In the genomic region with DNA sequence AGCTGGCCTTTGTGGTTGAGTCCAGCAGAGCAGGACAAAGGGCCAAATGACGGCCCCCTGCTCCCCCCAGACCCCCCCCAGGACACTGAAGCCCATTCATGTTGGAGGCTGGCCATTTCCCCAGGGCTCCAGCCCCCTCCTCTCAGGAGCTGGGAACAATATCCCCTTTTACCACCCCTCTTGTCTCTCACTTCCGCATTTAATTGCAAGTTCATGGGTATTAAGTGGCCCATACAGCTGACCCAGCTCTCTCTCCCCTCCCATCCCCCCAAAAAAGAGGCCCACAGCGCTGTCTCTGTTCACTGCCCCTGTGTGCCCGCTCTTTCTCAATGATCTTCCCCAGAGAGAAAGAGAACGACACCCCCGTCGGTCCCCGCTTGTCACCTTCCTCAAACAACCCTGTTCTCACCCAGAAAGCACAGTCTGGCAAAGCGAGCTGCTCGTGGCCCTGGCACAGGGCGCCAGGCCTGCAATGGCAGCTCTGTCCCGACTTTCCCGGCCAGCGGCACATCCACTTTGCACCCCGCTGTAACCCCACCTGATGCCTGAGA, we compare ENCODE assay signal across 14 cellular contexts. TPM values are rescaled to one million over a fixed set of nuclear protein-coding genes. Genes with fewer than 3 reads are reported as not detected.
DNase-seq lines count a peak whose midpoint lies in the region; ATAC-seq, FAIRE-seq and TF ChIP-seq lines count a peak whose summit lies in the region.
"Had no signal": no experiment of that assay in that cellular context is flagged by ENCODE, and none has a peak within 500 bp of the region (broad histone marks: within the 10 kb centered on the region; RNA-seq: fewer than 3 reads in every experiment).

No MANE protein-coding gene starts in this region.

- H3K27me3 Mint-ChIP-seq in naive thymus-derived CD8-positive, alpha-beta T cell = no peaks in the 10 kb centered on the region
- H3K27me3 Mint-ChIP-seq in activated T-helper 2 cell treated with anti-CD3 and anti-CD28 coated beads, Interferon-gamma antibody, Interleukin-2, Interleukin-4, amounts not matched to agents 10 μg/mL and 5 μg/mL and 100 μg/mL, durations not matched to agents 14 hours and 24 hours and 36 hours (ENCODE audit: low read depth) = peaks cover 1% of the 10 kb centered on the region

- peak overlapping the region in 9 of 10 donors; percentile 37 to 88 (median 79) for H3K27ac Mint-ChIP-seq in naive thymus-derived CD8-positive, alpha-beta T cell
- H3K27ac Mint-ChIP-seq in activated T-helper 2 cell treated with anti-CD3 and anti-CD28 coated beads, Interferon-gamma antibody, Interleukin-2, Interleukin-4, amounts not matched to agents 10 μg/mL and 5 μg/mL and 100 μg/mL, durations not matched to agents 14 hours and 24 hours and 36 hours = no peak overlapping the region

- intact Hi-C loops in activated T-helper 2 cell treated with anti-CD3 and anti-CD28 coated beads, Interferon-gamma antibody, Interleukin-2, Interleukin-4, amounts not matched to agents 10 μg/mL and 5 μg/mL and 100 μg/mL, durations not matched to agents 14 hours and 24 hours and 36 hours (cut with micrococcal nuclease) = no loop called here

- H3K9me3 Mint-ChIP-seq in naive thymus-derived CD8-positive, alpha-beta T cell = no peaks in the 10 kb centered on the region
- no peaks in the 10 kb centered on the region for H3K9me3 Mint-ChIP-seq in activated T-helper 2 cell treated with anti-CD3 and anti-CD28 coated beads, Interferon-gamma antibody, Interleukin-2, Interleukin-4, amounts not matched to agents 10 μg/mL and 5 μg/mL and 100 μg/mL, durations not matched to agents 14 hours and 24 hours and 36 hours

- peak overlapping the region in 2 of 10 donors; percentile 1 to 9 for H3K4me3 Mint-ChIP-seq in naive thymus-derived CD8-positive, alpha-beta T cell
- no peak overlapping the region for H3K4me3 Mint-ChIP-seq in activated T-helper 2 cell treated with anti-CD3 and anti-CD28 coated beads, Interferon-gamma antibody, Interleukin-2, Interleukin-4, amounts not matched to agents 10 μg/mL and 5 μg/mL and 100 μg/mL, durations not matched to agents 14 hours and 24 hours and 36 hours (ENCODE audit: low read depth)

- H3K9me3 ChIP-seq in Peyer's patch = no peaks in the 10 kb centered on the region

- H3K4me1 ChIP-seq in Peyer's patch = peaks cover 0 to 13% (median 7%) of the 10 kb centered on the region in 4 donors

- no peak for TF ChIP-seq POLR2A in Peyer's patch (IDR thresholded peaks at IDR 0.05)

- peak overlapping the region in 1 of 4 donors; percentile 44 for H3K27ac ChIP-seq in Peyer's patch
- H3K27ac ChIP-seq: KMS-11 had no signal

- no peak for ATAC-seq in naive thymus-derived CD8-positive, alpha-beta T cell
- ATAC-seq in HG03432 (IDR thresholded peaks at IDR 0.05; ENCODE audit: unreplicated experiment) = no peak

- POLR2A ChIA-PET in naive thymus-derived CD8-positive, alpha-beta T cell (lab: Charles Lee) = interaction anchor here (1.2 to 1.9 kb wide), 4 partner anchors 21 to 34 kb away, joined by 3 to 5 read pairs (median 4); no protein-coding TSS in a partner anchor

- FAIRE-seq in frontal cortex (lab: Jason Lieb, UNC) = no peak

- no peaks in the 10 kb centered on the region for H3K36me3 ChIP-seq in Peyer's patch

- H3K4me3 ChIP-seq in Peyer's patch = no peak overlapping the region
- H3K4me3 ChIP-seq: smooth muscle cell had no signal

- H3K4me1 Mint-ChIP-seq in naive thymus-derived CD8-positive, alpha-beta T cell = peaks cover 33 to 84% (median 78%) of the 10 kb centered on the region in 4 donors
- H3K4me1 Mint-ChIP-seq in activated T-helper 2 cell treated with anti-CD3 and anti-CD28 coated beads, Interferon-gamma antibody, Interleukin-2, Interleukin-4, amounts not matched to agents 10 μg/mL and 5 μg/mL and 100 μg/mL, durations not matched to agents 14 hours and 24 hours and 36 hours (ENCODE audit: low read depth) = no peaks in the 10 kb centered on the region

- no peaks in the 10 kb centered on the region for H3K27me3 ChIP-seq in Peyer's patch

- no peak for TF ChIP-seq CTCF in Peyer's patch (IDR thresholded peaks at IDR 0.05)

- DNase-seq in C1 segment of cervical spinal cord (lab: John Stamatoyannopoulos, UW) = peak in 13 of 14 donors; percentile 45 to 93 (median 74)
- peak in 2 of 3 donors; percentile 44 to 61 for DNase-seq in Peyer's patch
- peak; percentile 57 to 64 for DNase-seq in frontal cortex (ENCODE audit: low spot score in 2 of 2)
- DNase-seq in naive thymus-derived CD8-positive, alpha-beta T cell = no peak
- no peak for DNase-seq in activated CD4-positive, CD25-positive, alpha-beta regulatory T cell (lab: John Stamatoyannopoulos, UW)
- no peak for DNase-seq in activated T-helper 2 cell treated with anti-CD3 and anti-CD28 coated beads, Interferon-gamma antibody, Interleukin-2, Interleukin-4, amounts not matched to agents 10 μg/mL and 5 μg/mL and 100 μg/mL, durations not matched to agents 14 hours and 24 hours and 36 hours (ENCODE audit: low spot score)
- no peak for DNase-seq in activated CD8-positive, alpha-beta memory T cell treated with anti-CD3 and anti-CD28 coated beads, Interleukin-2, amount 50 U/mL, for 4 hours
- DNase-seq: activated gamma-delta T cell treated with Interleukin-2 at 50 U/mL for 16 hours, AML-193, kidney glomerular epithelial cell, NCI-H510A treated with DMSO at 0.1 percent for 48 hours had no signal

- peaks cover 0 to 1% (median 0%) of the 10 kb centered on the region in 3 donors for H3K36me3 Mint-ChIP-seq in naive thymus-derived CD8-positive, alpha-beta T cell
- H3K36me3 Mint-ChIP-seq in activated T-helper 2 cell treated with anti-CD3 and anti-CD28 coated beads, Interferon-gamma antibody, Interleukin-2, Interleukin-4, amounts not matched to agents 10 μg/mL and 5 μg/mL and 100 μg/mL, durations not matched to agents 14 hours and 24 hours and 36 hours (ENCODE audit: low read depth) = no peaks in the 10 kb centered on the region

RNA-seq across cellular contexts. Expression of gene PREX1, which starts 30.4 kb away (rescaled TPM):
- total RNA-seq in Peyer's patch (100 to 1,000 TPM in 1 of 4 donors, 10 to 100 TPM in 2, 1 to 10 TPM in 1; 9.9 to 150 (median 18.4) TPM), frontal cortex (18.8 TPM)
- 100 to 1,000 TPM; 140 to 141 TPM for total RNA-seq in naive thymus-derived CD8-positive, alpha-beta T cell
- polyA plus RNA-seq in naive thymus-derived CD8-positive, alpha-beta T cell = 10 to 100 TPM; 14.4 to 38.5 (median 20.9) TPM
- total RNA-seq in activated T-helper 2 cell treated with anti-CD3 and anti-CD28 coated beads, Interferon-gamma antibody, Interleukin-2, Interleukin-4, amounts not matched to agents 10 μg/mL and 5 μg/mL and 100 μg/mL, durations not matched to agents 14 hours and 24 hours and 36 hours = 80.3 and 83.9 TPM in 2 replicates

Comparison
In these comparisons a context has a peak if more than half of its experiments do, and no peak if none do; other contexts are left out.
1. DNase-seq: peak in C1 segment of cervical spinal cord (13 of 14), Peyer's patch (2 of 3) and frontal cortex (2 of 2); none in naive thymus-derived CD8-positive, alpha-beta T cell (0 of 10), activated CD4-positive, CD25-positive, alpha-beta regulatory T cell (0 of 4), activated T-helper 2 cell treated with anti-CD3 and anti-CD28 coated beads, Interferon-gamma antibody, Interleukin-2, Interleukin-4, amounts not matched to agents 10 μg/mL and 5 μg/mL and 100 μg/mL, durations not matched to agents 14 hours and 24 hours and 36 hours (single experiment) and activated CD8-positive, alpha-beta memory T cell treated with anti-CD3 and anti-CD28 coated beads, Interleukin-2, amount 50 U/mL, for 4 hours (single experiment).